ENCODE assay signal across 9 cellular contexts in the genomic region with DNA sequence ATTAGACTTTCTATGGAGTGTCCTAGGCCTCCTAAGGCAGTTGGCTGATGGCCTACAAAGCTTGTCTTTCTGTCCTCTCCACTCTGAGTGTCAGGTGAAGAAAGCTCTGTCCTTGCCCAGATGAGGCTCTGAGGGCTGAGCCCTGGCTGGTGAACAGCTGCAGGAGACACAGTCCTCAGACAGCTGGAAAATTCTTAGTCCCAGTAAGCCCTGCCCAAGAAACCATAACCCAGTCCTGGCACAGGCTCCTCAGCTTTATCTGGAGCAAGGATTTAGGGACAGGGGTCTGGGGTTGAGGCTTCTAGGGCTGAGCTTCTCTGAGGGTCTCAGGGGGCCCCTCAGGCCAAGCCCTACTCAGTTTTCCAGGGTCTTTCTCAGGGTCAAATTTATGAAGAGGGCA. TPM values are rescaled to one million over a fixed set of nuclear protein-coding genes. Genes with fewer than 3 reads are reported as not detected.
"Had no signal": no experiment of that assay in that cellular context is flagged by ENCODE, and none has a peak within 500 bp of the region (broad histone marks: within the 10 kb centered on the region; RNA-seq: fewer than 3 reads in every experiment).

No MANE protein-coding gene starts in this region.

RNA-seq across cellular contexts. Expression of gene PSG7, which starts 2.3 kb away (rescaled TPM):
- total RNA-seq: HepG2, K562, NCI-H460, PC-9, Peyer's patch, RPMI7951, SK-MEL-5 had no signal
- polyA plus RNA-seq: HepG2, IgD-negative memory B cell, K562 had no signal

RNA-seq across cellular contexts. Expression of gene PSG6, which starts 17.0 kb away (rescaled TPM):
- total RNA-seq: HepG2, HT1080, K562, NCI-H460, PC-9, Peyer's patch, RPMI7951, SK-MEL-5 had no signal
- polyA plus RNA-seq: HepG2, IgD-negative memory B cell, K562 had no signal

RNA-seq across cellular contexts. Expression of gene PSG1, which starts 55.2 kb away (rescaled TPM):
- total RNA-seq: HepG2, K562, NCI-H460, Peyer's patch, SK-MEL-5 had no signal
- polyA plus RNA-seq: HepG2, IgD-negative memory B cell, K562 had no signal
